Comparison of ENCODE assay signal across 1 cellular context in the genomic region with DNA sequence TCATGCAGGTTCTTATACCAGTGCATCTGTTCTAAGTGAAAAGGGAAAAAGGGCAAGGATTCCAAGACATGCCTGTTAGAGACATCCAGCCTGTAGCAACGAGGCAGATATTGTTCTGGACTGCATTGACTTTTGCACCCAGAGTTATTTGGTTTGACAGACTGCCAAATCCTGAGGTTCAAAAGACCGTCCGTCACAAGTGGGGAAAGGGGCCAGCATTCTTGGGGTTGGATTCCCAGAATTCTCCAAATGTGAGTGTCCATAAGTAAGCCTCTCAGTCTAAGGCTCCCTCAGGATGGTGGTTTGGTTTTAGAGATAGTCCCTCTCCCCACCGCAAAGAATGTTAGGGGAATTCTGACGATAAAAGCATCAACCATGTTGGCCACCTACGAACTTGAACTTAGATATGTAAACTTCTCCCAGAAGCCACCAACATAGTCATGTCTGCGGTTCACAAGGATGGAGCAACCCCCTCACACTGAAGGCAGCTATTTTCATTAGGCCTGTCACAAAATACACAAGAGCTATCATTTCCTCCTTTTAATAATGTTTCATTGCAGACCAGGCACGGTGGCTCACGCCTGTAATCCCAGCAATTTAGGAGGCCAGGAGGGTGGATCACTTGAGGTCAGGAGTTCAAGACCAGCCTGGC.
A peak's percentile ranks its signal among the peaks of the same experiment; 100 is the strongest.
TF ChIP-seq lines count a peak whose summit lies in the region.

No MANE protein-coding gene starts in this region.

TF ChIP-seq in endothelial cell of umbilical vein, 7 proteins besides CTCF, POLR2A, EP300 and RAD21:
- TF ChIP-seq JUN (IDR thresholded peaks at IDR 0.05; ENCODE audit: borderline replicate concordance, insufficient read depth, insufficient read length, low read depth) (no peak), POLR2AphosphoS5 (IDR thresholded peaks at IDR 0.05; ENCODE audit: insufficient read depth, low read depth, low read length) (peak; percentile 41)
